In genomic region chr19:10987621-10988297, GRCh38 we compare ENCODE assay signal across 23 cellular contexts.
"Had no signal": no experiment of that assay in that cellular context is flagged by ENCODE, and none has a peak within 500 bp of the region (broad histone marks: within the 10 kb centered on the region; RNA-seq: fewer than 3 reads in every experiment).

No MANE protein-coding gene starts in this region.

- H3K27ac Mint-ChIP-seq: stimulated activated naive CD8-positive, alpha-beta T cell treated with anti-CD3 and anti-CD28 coated beads, Interleukin-15, amount 100 ng/mL, for 72 hours had no signal

- H3K27ac ChIP-seq: dorsolateral prefrontal cortex, heart left ventricle, pancreas, prostate gland, right lobe of liver, testis, tibial nerve had no signal

- DNase-seq: cortex of kidney; dorsolateral prefrontal cortex; effector CD8-positive, alpha-beta T cell; heart left ventricle; hippocampal formation; left colon; left ventricle myocardium superior; mesendoderm; naive thymus-derived CD4-positive, alpha-beta T cell; nucleus accumbens; pancreas; right lobe of liver; stimulated activated CD4-positive, alpha-beta T cell treated with anti-CD3 and anti-CD28 coated beads, Interleukin-4, amount 100 ng/mL, for 1 hour; stimulated activated CD8-positive, alpha-beta memory T cell treated with anti-CD3 and anti-CD28 coated beads, Interleukin-4, amount 100 ng/mL, for 48 hours; stimulated activated naive CD8-positive, alpha-beta T cell treated with anti-CD3 and anti-CD28 coated beads, Interleukin-15, amount 100 ng/mL, for 72 hours; testis had no signal

- H3K27me3 Mint-ChIP-seq: naive thymus-derived CD4-positive, alpha-beta T cell; stimulated activated naive CD8-positive, alpha-beta T cell treated with anti-CD3 and anti-CD28 coated beads, Interleukin-15, amount 100 ng/mL, for 72 hours had no signal

- ATAC-seq: esophagus mucosa; heart left ventricle; left colon; left ventricle myocardium superior; naive thymus-derived CD4-positive, alpha-beta T cell; pancreas; right lobe of liver; stimulated activated effector memory CD8-positive, alpha-beta T cell treated with anti-CD3 and anti-CD28 coated beads, Interleukin-12 subunit alpha, Interleukin-12 subunit beta, amount 100 ng/mL, for 72 hours; stimulated activated naive CD8-positive, alpha-beta T cell treated with anti-CD3 and anti-CD28 coated beads, Interleukin-15, amount 100 ng/mL, for 72 hours had no signal

- H3K4me3 ChIP-seq: dorsolateral prefrontal cortex, heart left ventricle, lung, pancreas, prostate gland, right lobe of liver, testis, tibial nerve had no signal

- H3K4me1 ChIP-seq: heart left ventricle, pancreas, prostate gland, right lobe of liver, testis, tibial nerve had no signal

- H3K4me3 Mint-ChIP-seq: naive thymus-derived CD4-positive, alpha-beta T cell; neural crest cell; stimulated activated effector memory CD8-positive, alpha-beta T cell treated with anti-CD3 and anti-CD28 coated beads, Interleukin-12 subunit alpha, Interleukin-12 subunit beta, amount 100 ng/mL, for 72 hours; stimulated activated naive CD8-positive, alpha-beta T cell treated with anti-CD3 and anti-CD28 coated beads, Interleukin-15, amount 100 ng/mL, for 72 hours had no signal

- H3K9me3 ChIP-seq: heart left ventricle, pancreas, prostate gland, right lobe of liver, testis, tibial nerve had no signal

- H3K27me3 ChIP-seq: dorsolateral prefrontal cortex, heart left ventricle, pancreas, right lobe of liver, testis, tibial nerve had no signal

- H3K9me3 Mint-ChIP-seq: neural crest cell; stimulated activated effector memory CD8-positive, alpha-beta T cell treated with anti-CD3 and anti-CD28 coated beads, Interleukin-12 subunit alpha, Interleukin-12 subunit beta, amount 100 ng/mL, for 72 hours; stimulated activated naive CD8-positive, alpha-beta T cell treated with anti-CD3 and anti-CD28 coated beads, Interleukin-15, amount 100 ng/mL, for 72 hours had no signal

- FAIRE-seq: frontal cortex, pancreas had no signal
